ENCODE assay signal across 8 cellular contexts in the genomic region with DNA sequence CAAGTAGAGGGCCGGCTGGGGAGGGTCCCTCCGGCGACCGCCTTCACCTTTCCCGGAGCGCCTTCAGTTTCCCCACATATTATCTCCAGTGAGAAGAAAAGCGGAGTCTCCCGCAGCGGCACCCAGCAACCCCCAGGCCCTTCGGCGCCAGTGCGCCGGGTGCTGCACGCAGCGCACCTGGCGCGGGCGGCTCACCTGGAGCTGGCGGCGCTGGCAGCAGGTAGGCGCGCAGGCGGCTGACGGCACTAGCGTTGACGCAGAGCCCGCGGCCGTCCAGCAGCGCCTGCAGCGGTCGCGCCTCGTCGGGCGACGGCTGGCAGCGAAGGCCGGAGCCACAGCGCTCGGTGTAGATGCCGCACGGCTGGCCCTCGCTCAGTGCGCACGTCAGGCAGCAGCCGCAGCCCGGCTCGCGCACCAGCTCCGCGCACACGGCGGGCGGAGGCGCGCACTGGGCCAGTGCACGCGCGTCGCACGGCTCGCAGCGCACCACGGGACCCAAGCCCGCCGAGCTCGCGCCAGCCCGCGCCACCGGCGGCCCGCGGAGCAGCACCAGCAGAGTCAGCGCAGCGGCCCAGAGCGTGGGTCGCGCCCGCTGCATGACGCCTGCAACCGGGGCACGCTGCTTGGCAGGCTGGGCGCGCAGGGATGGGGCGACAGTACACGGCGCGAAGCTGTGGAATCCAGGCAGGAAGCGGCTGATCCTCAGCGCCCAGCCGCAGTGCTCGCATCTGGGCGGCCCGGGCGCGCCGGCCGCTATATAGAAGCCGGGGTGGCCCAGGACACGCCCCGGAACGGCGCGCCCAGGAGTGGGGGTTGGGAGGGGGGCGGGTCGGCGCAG. TPM values are rescaled to one million over a fixed set of nuclear protein-coding genes. Genes with fewer than 3 reads are reported as not detected.
DNase-seq lines count a peak whose midpoint lies in the region; ATAC-seq and TF ChIP-seq lines count a peak whose summit lies in the region.

A gene with protein sequence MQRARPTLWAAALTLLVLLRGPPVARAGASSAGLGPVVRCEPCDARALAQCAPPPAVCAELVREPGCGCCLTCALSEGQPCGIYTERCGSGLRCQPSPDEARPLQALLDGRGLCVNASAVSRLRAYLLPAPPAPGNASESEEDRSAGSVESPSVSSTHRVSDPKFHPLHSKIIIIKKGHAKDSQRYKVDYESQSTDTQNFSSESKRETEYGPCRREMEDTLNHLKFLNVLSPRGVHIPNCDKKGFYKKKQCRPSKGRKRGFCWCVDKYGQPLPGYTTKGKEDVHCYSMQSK (minus strand): TSS at position 730 of the 838 bp plus-strand sequence. CDS start 132 bp downstream, at position 598.

- peaks cover 28% of the 10 kb centered on the region for H3K79me2 ChIP-seq in osteoblast (ENCODE audit: insufficient read depth, low read length)

- peak within 1 kb of the TSS; percentile 84 for H3K27ac ChIP-seq in osteoblast (ENCODE audit: low read depth, low read length)

- H3K36me3 ChIP-seq in osteoblast (ENCODE audit: insufficient read depth, low read length): peaks cover 25% of the 10 kb centered on the region

- no peaks in the 10 kb centered on the region for H3K9me3 Mint-ChIP-seq in activated naive CD4-positive, alpha-beta T cell treated with anti-CD3 and anti-CD28 coated beads, Interleukin-2, amount 50 U/mL, for 72 hours

- no peaks in the 10 kb centered on the region for H3K9me3 ChIP-seq in osteoblast (ENCODE audit: low read depth, low read length)

- DNase-seq in DMS53 treated with DMSO at 0.1 percent for 48 hours (lab: John Stamatoyannopoulos, UW; ENCODE audit: unreplicated experiment) (peak; percentile 53), NCI-H1092 treated with DMSO at 0.1 percent for 48 hours (lab: John Stamatoyannopoulos, UW) (peak; percentile 42), Right ventricle myocardium inferior (ENCODE audit: missing footprints) (peak; percentile 83), osteoblast (ENCODE audit: insufficient read length, low spot score, missing footprints) (peak; percentile 91), NAMALWA (ENCODE audit: low spot score) (no peak), cerebellar cortex (ENCODE audit: low spot score) (no peak)
- DNase-seq in activated naive CD4-positive, alpha-beta T cell treated with anti-CD3 and anti-CD28 coated beads, Interleukin-2, amount 50 U/mL, for 72 hours (ENCODE audit: low spot score in 2 of 2): no peak

- peaks cover 0 to 5% of the 10 kb centered on the region in 2 donors for H3K36me3 Mint-ChIP-seq in activated naive CD4-positive, alpha-beta T cell treated with anti-CD3 and anti-CD28 coated beads, Interleukin-2, amount 50 U/mL, for 72 hours

- H2AFZ ChIP-seq in osteoblast (ENCODE audit: low read length): peak within 1 kb of the TSS; percentile 48

- TF ChIP-seq CTCF in osteoblast (IDR thresholded peaks at IDR 0.05; ENCODE audit: extremely low read depth, low read depth, low read length): no peak

- no peak within 1 kb of the TSS for H3K27ac Mint-ChIP-seq in activated naive CD4-positive, alpha-beta T cell treated with anti-CD3 and anti-CD28 coated beads, Interleukin-2, amount 50 U/mL, for 72 hours

- peaks cover 38% of the 10 kb centered on the region for H4K20me1 ChIP-seq in osteoblast (ENCODE audit: insufficient read depth, low read length)

- peaks cover 58% of the 10 kb centered on the region for H3K4me1 ChIP-seq in osteoblast (ENCODE audit: insufficient read depth, low read length)

- peak within 1 kb of the TSS; percentile 77 for H3K4me3 ChIP-seq in osteoblast (ENCODE audit: insufficient read depth, low read length)

- H3K4me2 ChIP-seq in osteoblast (ENCODE audit: insufficient read depth, low read length): peak within 1 kb of the TSS; percentile 88

- intact Hi-C loops in Right ventricle myocardium inferior (cut with DNase I): loop anchor here (5.0 kb wide), 2 partner anchors 682 to 1332 kb away; no protein-coding TSS in a partner anchor

- no peaks in the 10 kb centered on the region for H3K27me3 ChIP-seq in osteoblast (ENCODE audit: insufficient read depth, low read length)

- peak; percentile 41 to 57 for ATAC-seq in activated naive CD4-positive, alpha-beta T cell treated with anti-CD3 and anti-CD28 coated beads, Interleukin-2, amount 50 U/mL, for 72 hours
- ATAC-seq in Right ventricle myocardium inferior (peak; percentile 88), HG03439 (IDR thresholded peaks at IDR 0.05; ENCODE audit: unreplicated experiment) (no peak)

RNA-seq across cellular contexts. Expression of the gene that starts here (rescaled TPM):
- total RNA-seq in activated naive CD4-positive, alpha-beta T cell treated with anti-CD3 and anti-CD28 coated beads, Interleukin-2, amount 50 U/mL, for 72 hours: under 1 TPM in 1 of 2 donors, not detected in 1; 0.31 TPM
- total RNA-seq in Right ventricle myocardium inferior (45.4 TPM), osteoblast (2,046 and 2,181 TPM in 2 replicates)

Comparison
In these comparisons a context has a peak if more than half of its experiments do, and no peak if none do; other contexts are left out.
1. RNA of the gene that starts here (total RNA-seq): 2,046 to 2,181 TPM in osteoblast; 45.4 TPM in Right ventricle myocardium inferior (single experiment) and 0.31 TPM in activated naive CD4-positive, alpha-beta T cell treated with anti-CD3 and anti-CD28 coated beads, Interleukin-2, amount 50 U/mL, for 72 hours; every median in the first group is over 10 times any median in the second.
2. Peak in ATAC-seq in activated naive CD4-positive, alpha-beta T cell treated with anti-CD3 and anti-CD28 coated beads, Interleukin-2, amount 50 U/mL, for 72 hours; RNA of the gene not detected or under 1 TPM.
3. DNase-seq: peak in DMS53 treated with DMSO at 0.1 percent for 48 hours (single experiment), NCI-H1092 treated with DMSO at 0.1 percent for 48 hours (single experiment), Right ventricle myocardium inferior (single experiment) and osteoblast (single experiment); none in activated naive CD4-positive, alpha-beta T cell treated with anti-CD3 and anti-CD28 coated beads, Interleukin-2, amount 50 U/mL, for 72 hours (0 of 2), NAMALWA (single experiment) and cerebellar cortex (single experiment).